In genomic region chr7:149692557-149692982, GRCh38 we compare ENCODE assay signal across 14 cellular contexts.
DNase-seq lines count a peak whose midpoint lies in the region; ATAC-seq and TF ChIP-seq lines count a peak whose summit lies in the region.
"Had no signal": no experiment of that assay in that cellular context is flagged by ENCODE, and none has a peak within 500 bp of the region (broad histone marks: within the 10 kb centered on the region; RNA-seq: fewer than 3 reads in every experiment).

No MANE protein-coding gene starts in this region.

- H3K36me3 ChIP-seq in endodermal cell (ENCODE audit: control insufficient read depth, insufficient read depth, low read length): no peaks in the 10 kb centered on the region
- no peaks in the 10 kb centered on the region for H3K36me3 ChIP-seq in lower lobe of right lung

- peak overlapping the region; percentile 14 for H3K4me3 Mint-ChIP-seq in activated naive CD8-positive, alpha-beta T cell treated with anti-CD3 and anti-CD28 coated beads, Interleukin-2, amount 50 U/mL, for 24 hours
- no peak overlapping the region for H3K4me3 Mint-ChIP-seq in activated naive CD8-positive, alpha-beta T cell treated with anti-CD3 and anti-CD28 coated beads for 36 hours
- H3K4me3 Mint-ChIP-seq in endodermal cell (peak overlapping the region; percentile 55), type B pancreatic cell (peak overlapping the region; percentile 85)
- H3K4me3 Mint-ChIP-seq: memory B cell had no signal

- peaks cover 11% of the 10 kb centered on the region for H3K9me3 Mint-ChIP-seq in activated naive CD8-positive, alpha-beta T cell treated with anti-CD3 and anti-CD28 coated beads, Interleukin-2, amount 50 U/mL, for 24 hours
- peaks cover 6% of the 10 kb centered on the region for H3K9me3 Mint-ChIP-seq in activated naive CD8-positive, alpha-beta T cell treated with anti-CD3 and anti-CD28 coated beads for 36 hours
- H3K9me3 Mint-ChIP-seq in endodermal cell (peaks cover 8% of the 10 kb centered on the region), type B pancreatic cell (no peaks in the 10 kb centered on the region)

- H3K4me1 ChIP-seq in endodermal cell (ENCODE audit: control insufficient read depth, insufficient read depth, low read length) (no peaks in the 10 kb centered on the region), lower lobe of right lung (peaks cover 10% of the 10 kb centered on the region)

- no peak overlapping the region for H3K9ac ChIP-seq in endodermal cell (ENCODE audit: extremely low read depth, low read length, poor library complexity, severe bottlenecking)

- peaks cover 2% of the 10 kb centered on the region for H3K4me1 Mint-ChIP-seq in activated naive CD8-positive, alpha-beta T cell treated with anti-CD3 and anti-CD28 coated beads, Interleukin-2, amount 50 U/mL, for 24 hours
- peaks cover 4% of the 10 kb centered on the region for H3K4me1 Mint-ChIP-seq in activated naive CD8-positive, alpha-beta T cell treated with anti-CD3 and anti-CD28 coated beads for 36 hours
- H3K4me1 Mint-ChIP-seq in endodermal cell (peaks cover 8% of the 10 kb centered on the region), type B pancreatic cell (ENCODE audit: unreplicated experiment) (no peaks in the 10 kb centered on the region)
- H3K4me1 Mint-ChIP-seq: memory B cell had no signal

- no peaks in the 10 kb centered on the region for H3K36me3 Mint-ChIP-seq in activated naive CD8-positive, alpha-beta T cell treated with anti-CD3 and anti-CD28 coated beads, Interleukin-2, amount 50 U/mL, for 24 hours (ENCODE audit: low read depth)
- no peaks in the 10 kb centered on the region for H3K36me3 Mint-ChIP-seq in activated naive CD8-positive, alpha-beta T cell treated with anti-CD3 and anti-CD28 coated beads for 36 hours
- no peaks in the 10 kb centered on the region for H3K36me3 Mint-ChIP-seq in endodermal cell (ENCODE audit: low read depth)
- H3K36me3 Mint-ChIP-seq in type B pancreatic cell: no peaks in the 10 kb centered on the region
- H3K36me3 Mint-ChIP-seq: memory B cell had no signal

- no peak overlapping the region for H3K27ac Mint-ChIP-seq in activated naive CD8-positive, alpha-beta T cell treated with anti-CD3 and anti-CD28 coated beads, Interleukin-2, amount 50 U/mL, for 24 hours
- no peak overlapping the region for H3K27ac Mint-ChIP-seq in activated naive CD8-positive, alpha-beta T cell treated with anti-CD3 and anti-CD28 coated beads for 36 hours
- H3K27ac Mint-ChIP-seq in endodermal cell: no peak overlapping the region
- no peak overlapping the region for H3K27ac Mint-ChIP-seq in type B pancreatic cell
- H3K27ac Mint-ChIP-seq: memory B cell had no signal

- H3K27me3 ChIP-seq in endodermal cell (ENCODE audit: control insufficient read depth, insufficient read depth, low read length, poor library complexity, severe bottlenecking): no peaks in the 10 kb centered on the region
- H3K27me3 ChIP-seq in lower lobe of right lung (ENCODE audit: low read depth): peaks cover 37% of the 10 kb centered on the region

- no peak for TF ChIP-seq CTCF in endodermal cell (conservative IDR thresholded peaks at IDR 0.05)
- no peak for TF ChIP-seq CTCF in lower lobe of right lung (IDR thresholded peaks at IDR 0.05)
- no peak for TF ChIP-seq CTCF in type B pancreatic cell (conservative IDR thresholded peaks at IDR 0.05)

- no peak for DNase-seq in activated naive CD8-positive, alpha-beta T cell treated with anti-CD3 and anti-CD28 coated beads, Interleukin-2, amount 50 U/mL, for 24 hours
- DNase-seq in activated naive CD8-positive, alpha-beta T cell treated with anti-CD3 and anti-CD28 coated beads for 36 hours: no peak
- peak; percentile 76 for DNase-seq in endodermal cell
- no peak for DNase-seq in lower lobe of right lung
- DNase-seq in type B pancreatic cell (ENCODE audit: extremely low spot score, unreplicated experiment): no peak
- DNase-seq in SK-N-DZ (ENCODE audit: low spot score): no peak
- DNase-seq: amniotic stem cell, DND-41, OCI-M1, T1000 had no signal

- H3K4me3 ChIP-seq in endodermal cell (ENCODE audit: low read length) (peak overlapping the region; percentile 67), lower lobe of right lung (peak overlapping the region; percentile 22)
- H3K4me3 ChIP-seq: A549 had no signal

- H3K27ac ChIP-seq in endodermal cell (ENCODE audit: low read depth, low read length) (no peak overlapping the region), lower lobe of right lung (no peak overlapping the region)
- H3K27ac ChIP-seq: A549 had no signal

- intact Hi-C loops in lower lobe of right lung (cut with DNase I): no loop called here

- H3K9me3 ChIP-seq in endodermal cell (ENCODE audit: control insufficient read depth, low read length) (peaks cover 7% of the 10 kb centered on the region), lower lobe of right lung (no peaks in the 10 kb centered on the region)

- ATAC-seq in activated naive CD8-positive, alpha-beta T cell treated with anti-CD3 and anti-CD28 coated beads, Interleukin-2, amount 50 U/mL, for 24 hours: no peak
- no peak for ATAC-seq in lower lobe of right lung
- no peak for ATAC-seq in GM21737 (IDR thresholded peaks at IDR 0.05; ENCODE audit: unreplicated experiment)
- ATAC-seq in GM21619 (IDR thresholded peaks at IDR 0.05; ENCODE audit: unreplicated experiment): no peak
- ATAC-seq: A549 had no signal

- 8 to 13% methylated on average over 22 to 43 of the region's 43 CpGs for WGBS in endodermal cell (ENCODE audit: insufficient coverage in 1 of 2, insufficient read length in 1 of 2), 2 experiments

- H3K27me3 Mint-ChIP-seq in activated naive CD8-positive, alpha-beta T cell treated with anti-CD3 and anti-CD28 coated beads, Interleukin-2, amount 50 U/mL, for 24 hours: peaks cover 59% of the 10 kb centered on the region
- H3K27me3 Mint-ChIP-seq in activated naive CD8-positive, alpha-beta T cell treated with anti-CD3 and anti-CD28 coated beads for 36 hours: peaks cover 70% of the 10 kb centered on the region
- H3K27me3 Mint-ChIP-seq in endodermal cell (ENCODE audit: insufficient read depth): peaks cover 35% of the 10 kb centered on the region
- peaks cover 66% of the 10 kb centered on the region for H3K27me3 Mint-ChIP-seq in type B pancreatic cell
